ENCODE assay signal across 9 cellular contexts in the genomic region with DNA sequence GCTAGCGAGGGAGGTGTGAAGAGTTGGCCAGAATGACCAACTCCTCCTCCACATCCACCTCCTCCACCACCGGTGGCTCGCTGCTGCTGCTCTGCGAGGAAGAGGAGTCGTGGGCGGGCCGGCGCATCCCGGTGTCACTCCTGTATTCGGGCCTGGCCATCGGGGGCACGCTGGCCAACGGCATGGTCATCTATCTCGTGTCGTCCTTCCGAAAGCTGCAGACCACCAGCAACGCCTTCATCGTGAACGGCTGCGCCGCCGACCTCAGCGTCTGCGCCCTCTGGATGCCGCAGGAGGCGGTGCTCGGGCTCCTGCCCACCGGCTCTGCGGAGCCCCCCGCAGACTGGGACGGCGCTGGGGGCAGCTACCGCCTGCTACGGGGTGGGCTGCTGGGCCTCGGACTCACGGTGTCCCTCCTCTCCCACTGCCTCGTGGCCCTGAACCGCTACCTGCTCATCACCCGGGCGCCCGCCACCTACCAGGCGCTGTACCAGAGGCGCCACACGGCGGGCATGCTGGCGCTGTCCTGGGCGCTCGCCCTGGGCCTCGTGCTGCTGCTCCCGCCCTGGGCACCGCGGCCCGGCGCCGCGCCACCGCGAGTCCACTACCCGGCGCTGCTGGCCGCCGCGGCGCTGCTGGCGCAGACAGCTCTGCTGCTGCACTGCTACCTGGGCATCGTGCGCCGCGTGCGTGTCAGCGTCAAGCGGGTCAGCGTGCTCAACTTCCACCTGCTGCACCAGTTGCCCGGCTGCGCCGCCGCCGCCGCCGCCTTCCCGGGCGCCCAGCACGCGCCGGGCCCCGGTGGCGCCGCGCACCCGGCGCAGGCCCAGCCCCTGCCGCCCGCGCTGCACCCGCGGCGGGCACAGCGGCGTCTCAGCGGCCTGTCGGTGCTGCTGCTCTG. TPM values are rescaled to one million over a fixed set of nuclear protein-coding genes. Genes with fewer than 3 reads are reported as not detected.
DNase-seq lines count a peak whose midpoint lies in the region; ATAC-seq, FAIRE-seq and TF ChIP-seq lines count a peak whose summit lies in the region.
"Had no signal": no experiment of that assay in that cellular context is flagged by ENCODE, and none has a peak within 500 bp of the region (broad histone marks: within the 10 kb centered on the region; RNA-seq: fewer than 3 reads in every experiment).

No MANE protein-coding gene starts in this region.

- H3K36me3 ChIP-seq in HEK293 (ENCODE audit: control insufficient read depth in 2 of 2, insufficient read depth in 1 of 2, low read length in 2 of 2) (no peaks in the 10 kb centered on the region), thymus (ENCODE audit: control insufficient read depth, insufficient read depth) (no peaks in the 10 kb centered on the region)

- peaks cover 15% of the 10 kb centered on the region for H3K4me1 Mint-ChIP-seq in WTC11
- H3K4me1 Mint-ChIP-seq in effector memory CD8-positive, alpha-beta T cell (ENCODE audit: low read depth in 2 of 2) = peaks cover 0 to 4% of the 10 kb centered on the region in 2 donors

- CTCF ChIA-PET in HEK293 (lab: Yijun Ruan, JAX) (interaction anchor here (0.6 to 1.5 kb wide), 2 partner anchors 313 to 329 kb away, joined by 3 to 4 read pairs; no protein-coding TSS in a partner anchor), WTC11 (lab: Charles Lee) (interaction anchor here (1.0 to 4.1 kb wide), 3 partner anchors 77 to 329 kb away, joined by 4 to 21 read pairs (median 5); no protein-coding TSS in a partner anchor)

- H3K9me3 Mint-ChIP-seq in WTC11 = no peaks in the 10 kb centered on the region
- H3K9me3 Mint-ChIP-seq in effector memory CD8-positive, alpha-beta T cell = no peaks in the 10 kb centered on the region

- H3K4me1 ChIP-seq in HEK293 (ENCODE audit: control insufficient read depth, insufficient read depth, low read length) (no peaks in the 10 kb centered on the region), mononuclear cell (ENCODE audit: insufficient read depth, low read length) (peaks cover 38% of the 10 kb centered on the region), thymus (ENCODE audit: control insufficient read depth, insufficient read depth, low read length) (peaks cover 5% of the 10 kb centered on the region)

- 1% methylated on average over 101 of the region's 101 CpGs for WGBS in thymus

- H3K4me3 Mint-ChIP-seq in WTC11 = peak overlapping the region; percentile 60
- H3K4me3 Mint-ChIP-seq in effector memory CD8-positive, alpha-beta T cell = peak overlapping the region; percentile 74 to 75

- peak overlapping the region; percentile 3; the same call in 1 of the 2 replicates for H3K27ac ChIP-seq in HEK293 (ENCODE audit: extremely low read depth, low read depth, low read length)
- H3K27ac ChIP-seq in thymus (ENCODE audit: low read depth) = no peak overlapping the region

- H3K4me3 ChIP-seq in HEK293 (ENCODE audit: low read depth, low read length) (peak overlapping the region; percentile 42), mononuclear cell (ENCODE audit: low read length) (peak overlapping the region; percentile 24), thymus (ENCODE audit: low read length) (peak overlapping the region; percentile 52)

- H3K9me3 ChIP-seq in HEK293 (ENCODE audit: control insufficient read depth, insufficient read depth, low read depth, low read length) (no peaks in the 10 kb centered on the region), mononuclear cell (ENCODE audit: low read depth, low read length) (no peaks in the 10 kb centered on the region), thymus (ENCODE audit: control insufficient read depth) (no peaks in the 10 kb centered on the region)

- peaks cover 87% of the 10 kb centered on the region for H3K27me3 Mint-ChIP-seq in WTC11 (ENCODE audit: low read depth)
- H3K27me3 Mint-ChIP-seq in effector memory CD8-positive, alpha-beta T cell = peaks cover 43 to 59% of the 10 kb centered on the region in 2 donors

- FAIRE-seq in RCC 7860 (lab: Jason Lieb, UNC) = no peak

- DNase-seq in Ammon's horn (ENCODE audit: low spot score) (peak; percentile 14), WTC11 (ENCODE audit: low spot score) (peak; percentile 41), RCC 7860 (ENCODE audit: low spot score) (no peak)
- no peak for DNase-seq in effector memory CD8-positive, alpha-beta T cell

- POLR2A ChIA-PET in HEK293 (lab: Yijun Ruan, JAX) (no interaction called here), WTC11 (lab: Charles Lee) (no interaction called here)

- no peak overlapping the region for H3K27ac Mint-ChIP-seq in WTC11
- no peak overlapping the region for H3K27ac Mint-ChIP-seq in effector memory CD8-positive, alpha-beta T cell

- H3K36me3 Mint-ChIP-seq in WTC11 = no peaks in the 10 kb centered on the region
- peaks cover 8% of the 10 kb centered on the region for H3K36me3 Mint-ChIP-seq in effector memory CD8-positive, alpha-beta T cell (ENCODE audit: insufficient read depth)

- TF ChIP-seq CTCF in HEK293 (tag by site-specific recombination; IDR thresholded peaks at IDR 0.05) (peak; percentile 94), WTC11 (IDR thresholded peaks at IDR 0.05) (no peak)

- H3K27me3 ChIP-seq in mononuclear cell (ENCODE audit: insufficient read depth, low read length) (peaks cover 38% of the 10 kb centered on the region), thymus (ENCODE audit: control insufficient read depth, insufficient read depth) (peaks cover 23% of the 10 kb centered on the region)

- ATAC-seq in WTC11 = peak; percentile 33
- peak; percentile 63 for ATAC-seq in effector memory CD8-positive, alpha-beta T cell (replicated peaks)
- no peak for ATAC-seq in HG03457 (IDR thresholded peaks at IDR 0.05; ENCODE audit: unreplicated experiment)
- ATAC-seq: HCT116 had no signal

TF ChIP-seq in HEK293, 187 proteins besides CTCF, POLR2A, EP300 and RAD21 (continues in another document):
- TF ChIP-seq ZBTB17 (tag by site-specific recombination; IDR thresholded peaks at IDR 0.05) (peak; percentile 17; the same call in 1 of the 2 replicates), ZNF585B (tag by site-specific recombination; IDR thresholded peaks at IDR 0.05) (no peak), ZNF600 (tag by site-specific recombination; IDR thresholded peaks at IDR 0.05) (peak; percentile 85), SP2 (tag by site-specific recombination; IDR thresholded peaks at IDR 0.05) (peak; percentile 36; the same call in 1 of the 2 replicates), ZNF211 (tag by site-specific recombination; IDR thresholded peaks at IDR 0.05; ENCODE audit: low read depth) (no peak), ZNF626 (tag by site-specific recombination; IDR thresholded peaks at IDR 0.05) (no peak), ZEB2 (tag by site-specific recombination; IDR thresholded peaks at IDR 0.05) (0 out of 2 replicates have a peak, but pooled peaks have one; percentile 12), KLF16 (tag by site-specific recombination; IDR thresholded peaks at IDR 0.05) (peak; percentile 50; the same call in 1 of the 2 replicates), ZNF514 (tag by site-specific recombination; IDR thresholded peaks at IDR 0.05) (no peak)
- TF ChIP-seq, protein P1, sequence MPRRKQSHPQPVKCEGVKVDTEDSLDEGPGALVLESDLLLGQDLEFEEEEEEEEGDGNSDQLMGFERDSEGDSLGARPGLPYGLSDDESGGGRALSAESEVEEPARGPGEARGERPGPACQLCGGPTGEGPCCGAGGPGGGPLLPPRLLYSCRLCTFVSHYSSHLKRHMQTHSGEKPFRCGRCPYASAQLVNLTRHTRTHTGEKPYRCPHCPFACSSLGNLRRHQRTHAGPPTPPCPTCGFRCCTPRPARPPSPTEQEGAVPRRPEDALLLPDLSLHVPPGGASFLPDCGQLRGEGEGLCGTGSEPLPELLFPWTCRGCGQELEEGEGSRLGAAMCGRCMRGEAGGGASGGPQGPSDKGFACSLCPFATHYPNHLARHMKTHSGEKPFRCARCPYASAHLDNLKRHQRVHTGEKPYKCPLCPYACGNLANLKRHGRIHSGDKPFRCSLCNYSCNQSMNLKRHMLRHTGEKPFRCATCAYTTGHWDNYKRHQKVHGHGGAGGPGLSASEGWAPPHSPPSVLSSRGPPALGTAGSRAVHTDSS (tag by site-specific recombination; IDR thresholded peaks at IDR 0.05) = peak; percentile 70

TF ChIP-seq in WTC11, 78 proteins besides CTCF, POLR2A, EP300 and RAD21 (continues in another document):
- TF ChIP-seq SOX15 (CRISPR knock-in tag; IDR thresholded peaks at IDR 0.05) (no peak), ZNF396 (CRISPR knock-in tag; IDR thresholded peaks at IDR 0.05; ENCODE audit: borderline replicate concordance) (no peak), FOXP1 (CRISPR knock-in tag; IDR thresholded peaks at IDR 0.05; ENCODE audit: borderline replicate concordance) (0 out of 2 replicates have a peak, but pooled peaks have one; percentile 63), JUN (CRISPR knock-in tag; IDR thresholded peaks at IDR 0.05) (peak; percentile 85), ZNF138 (CRISPR knock-in tag; conservative IDR thresholded peaks at IDR 0.05) (no peak), SP1 (CRISPR knock-in tag; conservative IDR thresholded peaks at IDR 0.05) (peak; percentile 41; the same call in 1 of the 2 replicates), ATF2 (CRISPR knock-in tag; IDR thresholded peaks at IDR 0.05; ENCODE audit: borderline replicate concordance, low read depth) (no peak), MYBL2 (CRISPR knock-in tag; IDR thresholded peaks at IDR 0.05) (no peak; the same call in 1 of the 2 replicates), SMAD4 (CRISPR knock-in tag; IDR thresholded peaks at IDR 0.05) (no peak; the same call in 1 of the 2 replicates), NR3C1 (CRISPR knock-in tag; conservative IDR thresholded peaks at IDR 0.05; ENCODE audit: low read depth) (no peak), NR2C2 (CRISPR knock-in tag; IDR thresholded peaks at IDR 0.05) (no peak), ZNF416 (CRISPR knock-in tag; IDR thresholded peaks at IDR 0.05) (no peak)

RNA-seq across cellular contexts. Expression of gene GPR88, which starts 1.2 kb away (rescaled TPM):
- total RNA-seq in WTC11 (2021) (not detected in 3 replicates), mononuclear cell (not detected)
- 0.48 TPM for polyA plus RNA-seq in thymus

Comparison
In these comparisons a context has a peak if more than half of its experiments do, and no peak if none do; other contexts are left out.
1. DNase-seq: peak in Ammon's horn (single experiment) and WTC11 (single experiment); none in effector memory CD8-positive, alpha-beta T cell (0 of 3) and RCC 7860 (single experiment).
2. Peak in every context shown above with its lines, with median percentiles within 50 percentile points of each other: H3K4me3 ChIP-seq.